18 cellular contexts compared by ENCODE assay signal in the genomic region with DNA sequence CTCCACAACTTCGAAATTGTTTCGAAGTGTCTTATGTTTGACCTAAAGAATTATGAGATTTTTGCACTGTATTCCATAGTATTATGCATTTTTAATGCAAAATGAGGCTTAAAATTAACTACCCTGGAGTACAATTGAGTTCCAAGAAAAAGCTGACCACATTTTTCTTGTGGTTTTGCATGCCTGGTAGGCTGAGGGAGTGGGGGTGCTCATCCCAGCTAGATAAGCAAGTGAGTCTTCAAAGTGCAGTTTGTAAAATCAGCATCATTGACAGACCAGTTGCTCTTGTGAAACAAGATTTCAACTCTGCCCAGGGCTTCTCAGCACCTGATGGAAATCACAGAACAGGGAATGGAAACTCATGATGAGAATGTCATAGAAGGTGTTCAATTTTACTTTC. TPM values are rescaled to one million over a fixed set of nuclear protein-coding genes. Genes with fewer than 3 reads are reported as not detected.
DNase-seq lines count a peak whose midpoint lies in the region; ATAC-seq, FAIRE-seq and TF ChIP-seq lines count a peak whose summit lies in the region.
"Had no signal": no experiment of that assay in that cellular context is flagged by ENCODE, and none has a peak within 500 bp of the region (broad histone marks: within the 10 kb centered on the region; RNA-seq: fewer than 3 reads in every experiment).

No MANE protein-coding gene starts in this region.

- POLR2A ChIA-PET in AG04449 (lab: Yijun Ruan, JAX): no interaction called here

- CTCF ChIA-PET in AG04449 (lab: Yijun Ruan, JAX): no interaction called here

- peaks cover 5% of the 10 kb centered on the region for H3K4me1 Mint-ChIP-seq in progenitor cell of endocrine pancreas (ENCODE audit: low read depth)

- intact Hi-C loops in Right ventricle myocardium inferior (cut with DNase I): no loop called here

- H3K4me3 Mint-ChIP-seq in progenitor cell of endocrine pancreas (ENCODE audit: low read depth): no peak overlapping the region
- H3K4me3 Mint-ChIP-seq: activated T-cell treated with anti-CD3 and anti-CD28 coated beads, Interleukin-2, amount 50 U/mL, for 72 hours had no signal

- FAIRE-seq in GM19239 (lab: Jason Lieb, UNC): no peak
- FAIRE-seq: A549, D721Med had no signal

- no peaks in the 10 kb centered on the region for H3K36me3 Mint-ChIP-seq in progenitor cell of endocrine pancreas (ENCODE audit: insufficient read depth)

- no peak overlapping the region for H3K27ac Mint-ChIP-seq in progenitor cell of endocrine pancreas
- H3K27ac Mint-ChIP-seq: activated T-cell treated with anti-CD3 and anti-CD28 coated beads, Interleukin-2, amount 50 U/mL, for 72 hours had no signal

- no peak for ATAC-seq in Right ventricle myocardium inferior
- ATAC-seq: A549; activated T-cell treated with anti-CD3 and anti-CD28 coated beads, Interleukin-2, amount 50 U/mL, for 72 hours had no signal

- no peaks in the 10 kb centered on the region for H3K9me3 Mint-ChIP-seq in progenitor cell of endocrine pancreas (ENCODE audit: low read depth)
- H3K9me3 Mint-ChIP-seq: activated T-cell treated with anti-CD3 and anti-CD28 coated beads, Interleukin-2, amount 50 U/mL, for 72 hours had no signal

- DNase-seq in AG04449 (ENCODE audit: low read depth, low spot score): peak; percentile 40
- DNase-seq in HUDEP-2 (lab: John Stamatoyannopoulos, UW; ENCODE audit: unreplicated experiment in 76 of 76): peak in 64 of 76 experiments; percentile 2 to 76 (median 31)
- DNase-seq in UCSD-AML1 (lab: John Stamatoyannopoulos, UW; ENCODE audit: unreplicated experiment): peak; percentile 25
- peak; percentile 14 for DNase-seq in foreskin melanocyte
- DNase-seq in GM19239 (ENCODE audit: insufficient read length, low spot score): no peak
- no peak for DNase-seq in activated CD4-positive, CD25-positive, alpha-beta regulatory T cell (lab: John Stamatoyannopoulos, UW)
- DNase-seq in progenitor cell of endocrine pancreas (ENCODE audit: low spot score, unreplicated experiment): no peak
- DNase-seq in Right ventricle myocardium inferior (ENCODE audit: missing footprints): no peak
- DNase-seq: activated CD4-positive, alpha-beta T cell treated with anti-CD3 and anti-CD28 coated beads, Interleukin-2, amount 50 U/mL, for 1 hour; activated T-cell treated with anti-CD3 and anti-CD28 coated beads, Interleukin-2, amount 50 U/mL, for 72 hours; adrenal gland; mesenchymal stem cell; NCI-H1694 treated with DMSO at 0.1 percent for 48 hours; NCI-H524; Peyer's patch; small intestine had no signal

- H3K27me3 Mint-ChIP-seq in progenitor cell of endocrine pancreas: no peaks in the 10 kb centered on the region

- no peak overlapping the region for H3K4me3 ChIP-seq in AG04449 (ENCODE audit: low read depth, low read length)
- H3K4me3 ChIP-seq: A549, adrenal gland, Peyer's patch had no signal

- TF ChIP-seq CTCF in AG04449 (IDR thresholded peaks at IDR 0.05; ENCODE audit: insufficient read depth, low read length, missing control alignments) (no peak), progenitor cell of endocrine pancreas (IDR thresholded peaks at IDR 0.05; ENCODE audit: unreplicated experiment) (no peak)

RNA-seq across cellular contexts. Expression of a gene that starts 17.0 kb away (rescaled TPM):
- total RNA-seq in progenitor cell of endocrine pancreas (61.6 and 62.7 TPM in 2 replicates), Right ventricle myocardium inferior (224 TPM)

Comparison
In these comparisons a context has a peak if more than half of its experiments do, and no peak if none do; other contexts are left out.
1. DNase-seq: peak in AG04449 (single experiment), HUDEP-2 (64 of 76), UCSD-AML1 (single experiment) and foreskin melanocyte (single experiment); none in GM19239 (single experiment), activated CD4-positive, CD25-positive, alpha-beta regulatory T cell (0 of 4), progenitor cell of endocrine pancreas (single experiment) and Right ventricle myocardium inferior (single experiment).